ENCODE assay signal across 7 cellular contexts in the genomic region with DNA sequence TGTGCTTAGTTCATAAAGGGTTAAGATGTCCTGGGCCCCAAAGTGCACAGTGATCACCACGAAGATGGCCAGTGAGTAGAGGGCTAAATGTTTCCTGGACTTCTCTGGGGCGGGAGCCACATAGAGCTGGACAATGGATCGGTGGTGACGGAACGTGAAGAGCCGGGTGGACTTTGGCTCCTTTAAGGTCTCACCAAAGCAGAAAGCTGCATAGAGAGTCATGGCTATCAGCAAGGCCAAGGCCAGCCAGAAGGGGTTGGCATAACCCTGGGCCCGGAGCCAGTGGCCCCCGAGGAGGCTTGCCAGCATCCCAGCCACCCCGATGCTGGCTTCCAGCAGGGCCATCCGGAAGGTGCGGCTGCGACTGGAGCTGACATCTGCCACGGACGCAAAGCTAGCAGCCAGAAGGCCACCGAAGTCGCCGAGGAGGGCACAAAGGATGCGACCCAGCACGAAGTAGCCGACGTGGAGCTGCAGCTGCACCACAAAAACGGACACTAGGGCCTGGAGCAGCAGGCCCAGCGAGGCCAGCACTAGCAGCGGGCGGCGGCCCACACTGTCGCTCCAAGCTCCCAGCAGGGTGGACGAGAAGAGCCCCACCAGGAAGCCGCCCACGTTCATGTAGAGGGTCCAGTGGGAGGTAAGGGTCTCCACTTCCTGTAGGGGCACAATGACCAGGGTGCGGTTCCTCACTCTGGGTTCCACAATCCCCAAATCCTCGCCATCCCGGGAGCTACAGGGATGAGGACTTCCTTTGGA. TPM values are rescaled to one million over a fixed set of nuclear protein-coding genes. Genes with fewer than 3 reads are reported as not detected.
A peak's percentile ranks its signal among the peaks of the same experiment; 100 is the strongest.
DNase-seq lines count a peak whose midpoint lies in the region; ATAC-seq and TF ChIP-seq lines count a peak whose summit lies in the region.
"Had no signal": no experiment of that assay in that cellular context is flagged by ENCODE, and none has a peak within 500 bp of the region (broad histone marks: within the 10 kb centered on the region; RNA-seq: fewer than 3 reads in every experiment).

No MANE protein-coding gene starts in this region.

- H3K27ac ChIP-seq in SK-N-MC: no peak overlapping the region

- no peak overlapping the region for H3K9ac ChIP-seq in SK-N-MC (ENCODE audit: insufficient read length)

- H3K4me3 ChIP-seq in AG10803 (ENCODE audit: low read length): peak overlapping the region; percentile 68
- H3K4me3 ChIP-seq in SK-N-MC: peak overlapping the region; percentile 88
- H3K4me3 ChIP-seq in kidney epithelial cell (ENCODE audit: low read depth, low read length): peak overlapping the region; percentile 53

- no peaks in the 10 kb centered on the region for H3K9me3 ChIP-seq in SK-N-MC (ENCODE audit: low read depth, low read length)

- no peak for ATAC-seq in GM19395 (IDR thresholded peaks at IDR 0.05; ENCODE audit: unreplicated experiment)
- ATAC-seq in GM19452 (IDR thresholded peaks at IDR 0.05; ENCODE audit: unreplicated experiment): no peak

- DNase-seq in AG10803 (ENCODE audit: low read depth): no peak
- no peak for DNase-seq in SK-N-MC (ENCODE audit: low read depth, low spot score)
- DNase-seq in kidney epithelial cell (ENCODE audit: low read depth): no peak
- DNase-seq in DMS114 treated with DMSO at 0.1 percent for 48 hours (lab: John Stamatoyannopoulos, UW; ENCODE audit: unreplicated experiment): no peak

- TF ChIP-seq CTCF in AG10803 (conservative IDR thresholded peaks at IDR 0.05; ENCODE audit: low read length) (no peak), kidney epithelial cell (IDR thresholded peaks at IDR 0.05; ENCODE audit: insufficient read depth, low read length, poor library complexity, severe bottlenecking) (no peak)

- no peaks in the 10 kb centered on the region for H3K27me3 ChIP-seq in kidney epithelial cell (ENCODE audit: control insufficient read depth, insufficient read depth, low read length)

- H3K36me3 ChIP-seq in SK-N-MC (ENCODE audit: insufficient read depth, low read length) (no peaks in the 10 kb centered on the region), kidney epithelial cell (ENCODE audit: control insufficient read depth, insufficient read depth, low read length) (no peaks in the 10 kb centered on the region)

RNA-seq across cellular contexts. Expression of gene SLC46A1, which starts 1.0 kb away (rescaled TPM):
- total RNA-seq in kidney epithelial cell: 5.2 and 6.2 TPM in 2 replicates

RNA-seq across cellular contexts. Expression of gene SARM1, which starts 33.5 kb away (rescaled TPM):
- 10.1 and 12.0 TPM in 2 replicates for total RNA-seq in kidney epithelial cell

RNA-seq across cellular contexts. Expression of gene VTN, which starts 34.9 kb away (rescaled TPM):
- 0.27 TPM in 1 of 2 replicates, not detected in the other for total RNA-seq in kidney epithelial cell

RNA-seq across cellular contexts. Expression of gene SEBOX, which starts 40.0 kb away (rescaled TPM):
- not detected in 2 replicates for total RNA-seq in kidney epithelial cell
- total RNA-seq: pulmonary artery endothelial cell had no signal

RNA-seq across cellular contexts. Expression of gene POLDIP2, which starts 47.7 kb away (rescaled TPM):
- 103 and 118 TPM in 2 replicates for total RNA-seq in kidney epithelial cell
